In the genomic region with DNA sequence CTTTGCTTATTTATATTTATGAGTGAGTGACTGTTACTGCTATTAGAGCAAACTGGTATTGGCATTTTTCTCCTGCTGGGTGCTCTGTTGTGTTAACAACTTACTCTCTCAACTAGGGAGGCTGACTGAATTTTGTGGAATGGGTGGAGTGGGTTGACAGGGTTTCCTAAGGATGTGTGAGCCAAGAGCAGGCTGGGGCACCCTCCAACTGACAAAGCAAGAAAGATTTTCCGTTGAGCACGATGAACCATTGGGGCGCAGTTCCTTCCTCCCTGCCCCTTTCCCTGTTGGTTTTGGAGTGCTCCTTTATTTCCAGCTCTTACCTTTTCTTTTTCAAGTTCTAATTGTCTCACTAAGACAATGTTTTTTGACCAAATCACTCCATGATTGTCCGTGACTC, we compare ENCODE assay signal across 13 cellular contexts. TPM values are rescaled to one million over a fixed set of nuclear protein-coding genes. Genes with fewer than 3 reads are reported as not detected.
DNase-seq lines count a peak whose midpoint lies in the region; ATAC-seq and TF ChIP-seq lines count a peak whose summit lies in the region.
"Had no signal": no experiment of that assay in that cellular context is flagged by ENCODE, and none has a peak within 500 bp of the region (broad histone marks: within the 10 kb centered on the region; RNA-seq: fewer than 3 reads in every experiment).

No MANE protein-coding gene starts in this region.

- peak overlapping the region; percentile 9 for H3K27ac Mint-ChIP-seq in activated T-cell treated with anti-CD3 and anti-CD28 coated beads, Interleukin-2, amount 50 U/mL, for 72 hours
- H3K27ac Mint-ChIP-seq in WTC11, result peak overlapping the region; percentile 9; the same call in 1 of the 2 replicates
- peak overlapping the region; percentile 23 for H3K27ac Mint-ChIP-seq in osteocyte (ENCODE audit: unreplicated experiment)

- H3K4me3 Mint-ChIP-seq in activated T-cell treated with anti-CD3 and anti-CD28 coated beads, Interleukin-2, amount 50 U/mL, for 72 hours, result no peak overlapping the region
- H3K4me3 Mint-ChIP-seq in WTC11, result no peak overlapping the region
- no peak overlapping the region for H3K4me3 Mint-ChIP-seq in osteocyte (ENCODE audit: unreplicated experiment)
- H3K4me3 Mint-ChIP-seq: CD4-positive, alpha-beta memory T cell had no signal

- peaks cover 15% of the 10 kb centered on the region for H3K4me1 Mint-ChIP-seq in activated T-cell treated with anti-CD3 and anti-CD28 coated beads, Interleukin-2, amount 50 U/mL, for 72 hours (ENCODE audit: low read depth)
- H3K4me1 Mint-ChIP-seq in WTC11, result no peaks in the 10 kb centered on the region
- H3K4me1 Mint-ChIP-seq in osteocyte (ENCODE audit: unreplicated experiment), result peaks cover 4% of the 10 kb centered on the region

- 76 to 84% methylated on average over 4 of the region's 4 CpGs for WGBS in lower leg skin, 2 donors

- no peak for DNase-seq in activated T-cell treated with anti-CD3 and anti-CD28 coated beads, Interleukin-2, amount 50 U/mL, for 72 hours
- DNase-seq in activated T-cell treated with anti-CD3 and anti-CD28 coated beads for 4 hours, result no peak
- DNase-seq in WTC11 (ENCODE audit: low spot score), result no peak
- no peak for DNase-seq in osteocyte (ENCODE audit: extremely low spot score, unreplicated experiment)
- no peak for DNase-seq in lower leg skin (ENCODE audit: low spot score in 2 of 2)
- DNase-seq in NCI-H526 (lab: John Stamatoyannopoulos, UW), result no peak
- DNase-seq: ACHN; CD4-positive, alpha-beta memory T cell; DMS79; GOT3 had no signal

- peaks cover 6 to 47% of the 10 kb centered on the region in 2 donors for H3K36me3 Mint-ChIP-seq in activated T-cell treated with anti-CD3 and anti-CD28 coated beads, Interleukin-2, amount 50 U/mL, for 72 hours (ENCODE audit: insufficient read depth in 2 of 2)
- H3K36me3 Mint-ChIP-seq in WTC11 (peaks cover 73% of the 10 kb centered on the region), osteocyte (ENCODE audit: unreplicated experiment) (peaks cover 42% of the 10 kb centered on the region)

- no peak overlapping the region for H3K4me3 ChIP-seq in lower leg skin (ENCODE audit: low read depth, poor library complexity, severe bottlenecking)
- H3K4me3 ChIP-seq: GM12878, HAP-1 had no signal

- no peak for TF ChIP-seq CTCF in WTC11 (IDR thresholded peaks at IDR 0.05)
- TF ChIP-seq CTCF in osteocyte (IDR thresholded peaks at IDR 0.05), result no peak
- TF ChIP-seq CTCF in lower leg skin (IDR thresholded peaks at IDR 0.05), result no peak

- H3K9me3 Mint-ChIP-seq in activated T-cell treated with anti-CD3 and anti-CD28 coated beads, Interleukin-2, amount 50 U/mL, for 72 hours, result no peaks in the 10 kb centered on the region
- H3K9me3 Mint-ChIP-seq in WTC11 (no peaks in the 10 kb centered on the region), osteocyte (ENCODE audit: unreplicated experiment) (no peaks in the 10 kb centered on the region)
- H3K9me3 Mint-ChIP-seq: CD4-positive, alpha-beta memory T cell had no signal

- CTCF ChIA-PET in WTC11 (lab: Charles Lee), result no interaction called here

- no peak for TF ChIP-seq POLR2A in lower leg skin (IDR thresholded peaks at IDR 0.05)
- no peak for TF ChIP-seq POLR2A in GM18505 (IDR thresholded peaks at IDR 0.05; ENCODE audit: borderline replicate concordance, extremely low read depth, insufficient read depth, insufficient read length)

- POLR2A ChIA-PET in WTC11 (lab: Charles Lee), result no interaction called here

- intact Hi-C loops in lower leg skin (cut with DNase I; ENCODE audit: low total_unique reads), result no loop called here

- H3K27me3 Mint-ChIP-seq in activated T-cell treated with anti-CD3 and anti-CD28 coated beads, Interleukin-2, amount 50 U/mL, for 72 hours (ENCODE audit: low read depth), result no peaks in the 10 kb centered on the region
- H3K27me3 Mint-ChIP-seq in WTC11 (ENCODE audit: low read depth), result no peaks in the 10 kb centered on the region
- H3K27me3 Mint-ChIP-seq in osteocyte (ENCODE audit: unreplicated experiment), result no peaks in the 10 kb centered on the region
- H3K27me3 Mint-ChIP-seq: CD4-positive, alpha-beta memory T cell had no signal

- ATAC-seq in activated T-cell treated with anti-CD3 and anti-CD28 coated beads, Interleukin-2, amount 50 U/mL, for 72 hours (replicated peaks in 1 of 2), result no peak
- no peak for ATAC-seq in WTC11
- no peak for ATAC-seq in GM18505 (IDR thresholded peaks at IDR 0.05; ENCODE audit: unreplicated experiment)
- ATAC-seq: GM12878 had no signal

TF ChIP-seq in WTC11, 78 proteins besides CTCF, POLR2A, EP300 and RAD21:
- TF ChIP-seq ELF4 (CRISPR knock-in tag; IDR thresholded peaks at IDR 0.05; ENCODE audit: low read depth) (no peak), ZNF416 (CRISPR knock-in tag; IDR thresholded peaks at IDR 0.05) (no peak), FOXJ3 (CRISPR knock-in tag; IDR thresholded peaks at IDR 0.05; ENCODE audit: borderline replicate concordance) (no peak), MLX (CRISPR knock-in tag; IDR thresholded peaks at IDR 0.05) (no peak), MXD4 (CRISPR knock-in tag; IDR thresholded peaks at IDR 0.05; ENCODE audit: borderline replicate concordance) (no peak), PRRX2 (CRISPR knock-in tag; IDR thresholded peaks at IDR 0.05) (no peak)

RNA-seq across cellular contexts. Expression of gene SEH1L, which starts 20.3 kb away (rescaled TPM):
- 10 to 100 TPM; 77.8 to 94.5 TPM for total RNA-seq in activated T-cell treated with anti-CD3 and anti-CD28 coated beads, Interleukin-2, amount 50 U/mL, for 72 hours
- 75.5 to 81.2 TPM (median 79.1 TPM) in 3 replicates for total RNA-seq in WTC11 (2021)
- total RNA-seq in osteocyte, result 47.5 and 48.0 TPM in 2 replicates
- 10 to 100 TPM; 24.1 to 32.2 (median 26.1) TPM for total RNA-seq in lower leg skin

RNA-seq across cellular contexts. Expression of gene CEP192, which starts 23.0 kb away (rescaled TPM):
- 10 to 100 TPM; 35.2 to 36.6 TPM for total RNA-seq in activated T-cell treated with anti-CD3 and anti-CD28 coated beads, Interleukin-2, amount 50 U/mL, for 72 hours
- total RNA-seq in WTC11 (2021) (24.3 to 26.8 TPM (median 25.4 TPM) in 3 replicates), osteocyte (20.4 and 22.9 TPM in 2 replicates), lower leg skin (10 to 100 TPM; 12.6 to 17.5 (median 14.8) TPM)
